25 cellular contexts compared by ENCODE assay signal in the genomic region with DNA sequence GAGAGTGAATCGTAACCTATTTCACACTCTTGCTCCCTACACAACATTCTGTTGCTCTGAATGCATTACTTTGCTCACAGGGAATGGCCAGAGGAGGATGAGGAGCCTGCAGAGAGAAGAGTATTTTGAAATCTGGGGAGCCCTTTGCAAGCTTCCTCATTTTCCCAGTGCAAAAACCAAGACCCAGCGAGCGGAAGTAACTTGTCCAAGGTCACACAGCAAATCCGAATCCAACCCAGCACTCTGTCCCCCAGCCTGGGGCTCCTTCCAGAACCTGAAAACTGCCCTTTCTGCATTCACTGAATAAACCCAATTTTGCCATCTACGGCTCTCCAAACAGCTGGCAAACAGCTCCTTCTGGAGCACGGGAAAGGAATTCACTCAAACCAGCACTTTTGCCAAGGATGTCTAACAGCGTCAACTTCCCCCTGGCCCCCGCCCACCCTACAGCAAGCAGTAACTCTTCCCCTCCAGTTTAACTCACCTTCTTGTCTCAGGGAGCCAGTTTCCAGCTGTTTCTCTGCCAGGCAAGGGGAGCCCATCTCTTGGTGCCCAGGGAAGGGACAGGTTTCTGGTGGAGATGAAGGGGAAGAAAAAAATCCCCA. TPM values are rescaled to one million over a fixed set of nuclear protein-coding genes. Genes with fewer than 3 reads are reported as not detected.
DNase-seq lines count a peak whose midpoint lies in the region; ATAC-seq and TF ChIP-seq lines count a peak whose summit lies in the region.
"Had no signal": no experiment of that assay in that cellular context is flagged by ENCODE, and none has a peak within 500 bp of the region (broad histone marks: within the 10 kb centered on the region; RNA-seq: fewer than 3 reads in every experiment).

No MANE protein-coding gene starts in this region.

- DNase-seq in CD1c-positive myeloid dendritic cell (ENCODE audit: extremely low spot score) = peak; percentile 55
- peak; percentile 7 for DNase-seq in NCI-H69 (lab: John Stamatoyannopoulos, UW)
- no peak for DNase-seq in WERI-Rb-1
- DNase-seq in myocyte (ENCODE audit: low read depth) = peak; percentile 20
- no peak for DNase-seq in cerebellar cortex (ENCODE audit: low spot score)
- DNase-seq in right lobe of liver = no peak
- DNase-seq: activated CD4-positive, alpha-beta T cell treated with anti-CD3 and anti-CD28 coated beads for 36 hours; activated naive CD8-positive, alpha-beta T cell treated with anti-CD3 and anti-CD28 coated beads, Interleukin-2, amount 50 U/mL, for 24 hours; GDM1; glutamatergic neuron; left ventricle myocardium superior; NCI-H1694 treated with DMSO at 0.1 percent for 48 hours; NCI-H2227 treated with DMSO at 0.1 percent for 48 hours; ovary; SHP77; sigmoid colon; stimulated activated naive CD8-positive, alpha-beta T cell treated with anti-CD3 and anti-CD28 coated beads, Interleukin-15, amount 100 ng/mL, for 72 hours; T-helper 9 cell had no signal

- intact Hi-C loops in right lobe of liver (cut with DNase I) = no loop called here

- ATAC-seq in GM21786 (IDR thresholded peaks at IDR 0.05; ENCODE audit: unreplicated experiment) (no peak), right lobe of liver (no peak)
- ATAC-seq: activated CD4-positive, alpha-beta T cell treated with anti-CD3 and anti-CD28 coated beads for 36 hours; activated naive CD8-positive, alpha-beta T cell treated with anti-CD3 and anti-CD28 coated beads, Interleukin-2, amount 50 U/mL, for 24 hours; esophagus mucosa; GM12878; left ventricle myocardium superior; stimulated activated naive CD8-positive, alpha-beta T cell treated with anti-CD3 and anti-CD28 coated beads, Interleukin-15, amount 100 ng/mL, for 72 hours had no signal

- H3K27ac ChIP-seq in WERI-Rb-1 = peak overlapping the region; percentile 28; the same call in 1 of the 2 replicates
- H3K27ac ChIP-seq in right lobe of liver = no peak overlapping the region
- H3K27ac ChIP-seq: ovary, sigmoid colon had no signal

- H3K4me1 ChIP-seq in right lobe of liver = no peaks in the 10 kb centered on the region

- peak overlapping the region; percentile 39 for H3K4me3 ChIP-seq in WERI-Rb-1 (ENCODE audit: low read depth, low read length)
- H3K4me3 ChIP-seq in right lobe of liver = no peak overlapping the region
- H3K4me3 ChIP-seq: GM12878, ovary, sigmoid colon had no signal

- 15% methylated on average over 7 of the region's 8 CpGs for WGBS in right lobe of liver (ENCODE audit: insufficient coverage, low coverage, low lambda C conversion rate, missing lambda C conversion rate)

- TF ChIP-seq CTCF in WERI-Rb-1 (IDR thresholded peaks at IDR 0.05; ENCODE audit: low read depth, low read length) = no peak
- TF ChIP-seq CTCF in right lobe of liver (IDR thresholded peaks at IDR 0.05) = no peak

- H3K9me3 ChIP-seq in WERI-Rb-1 (ENCODE audit: severe bottlenecking) = no peaks in the 10 kb centered on the region
- no peaks in the 10 kb centered on the region for H3K9me3 ChIP-seq in right lobe of liver
- H3K9me3 ChIP-seq: ovary had no signal

- H3K36me3 ChIP-seq in WERI-Rb-1 (peaks cover 4% of the 10 kb centered on the region; the same call in 1 of the 2 replicates), right lobe of liver (no peaks in the 10 kb centered on the region)
- H3K36me3 ChIP-seq: ovary, sigmoid colon had no signal

- TF ChIP-seq POLR2A in right lobe of liver (IDR thresholded peaks at IDR 0.05) = no peak

- H3K27me3 ChIP-seq in WERI-Rb-1 (ENCODE audit: insufficient read depth, low read depth, severe bottlenecking) (no peaks in the 10 kb centered on the region), right lobe of liver (no peaks in the 10 kb centered on the region)
- H3K27me3 ChIP-seq: ovary had no signal

RNA-seq across cellular contexts. Expression of gene KCNG4, which starts 0.5 kb away (rescaled TPM):
- total RNA-seq in myocyte (0.05 TPM in 2 replicates), right lobe of liver (not detected)
- polyA plus RNA-seq in myocyte (2012) = not detected
- total RNA-seq: activated CD4-positive, alpha-beta T cell treated with anti-CD3 and anti-CD28 coated beads for 36 hours; activated T-helper 2 cell treated with anti-CD3 and anti-CD28 coated beads, Interferon-gamma antibody, Interleukin-2, Interleukin-4, amounts not matched to agents 10 μg/mL and 5 μg/mL and 100 μg/mL, durations not matched to agents 14 hours and 24 hours and 36 hours; bronchial epithelial cell; esophagus mucosa; GM12878; HT1080; left ventricle myocardium superior; ovary; sigmoid colon; ureter had no signal
- polyA plus RNA-seq: GM12878, ovary, sigmoid colon had no signal

RNA-seq across cellular contexts. Expression of gene ADAD2, which starts 48.3 kb away (rescaled TPM):
- total RNA-seq in myocyte (not detected in 2 replicates), right lobe of liver (1 to 10 TPM in 1 of 6 experiments, under 1 TPM in 1, not detected in 4; 0.87 to 1.0 TPM)
- not detected for polyA plus RNA-seq in myocyte (2012)
- total RNA-seq: activated T-helper 2 cell treated with anti-CD3 and anti-CD28 coated beads, Interferon-gamma antibody, Interleukin-2, Interleukin-4, amounts not matched to agents 10 μg/mL and 5 μg/mL and 100 μg/mL, durations not matched to agents 14 hours and 24 hours and 36 hours; bronchial epithelial cell; HT1080; left ventricle myocardium superior had no signal

RNA-seq across cellular contexts. Expression of gene TAF1C, which starts 52.4 kb away (rescaled TPM):
- total RNA-seq in myocyte (17.5 and 23.6 TPM in 2 replicates), right lobe of liver (10 to 100 TPM; 11.0 to 28.3 (median 19.3) TPM)
- 18.8 TPM for polyA plus RNA-seq in myocyte (2012)

RNA-seq across cellular contexts. Expression of gene WFDC1, which starts 55.4 kb away (rescaled TPM):
- total RNA-seq in myocyte = 0.43 TPM in 1 of 2 replicates, not detected in the other
- 0.11 TPM for polyA plus RNA-seq in myocyte (2012)
- total RNA-seq in right lobe of liver = 1 to 10 TPM in 4 of 6 experiments, under 1 TPM in 2; 0.64 to 5.0 (median 2.3) TPM
- total RNA-seq: activated CD4-positive, alpha-beta T cell treated with anti-CD3 and anti-CD28 coated beads for 36 hours; activated T-helper 2 cell treated with anti-CD3 and anti-CD28 coated beads, Interferon-gamma antibody, Interleukin-2, Interleukin-4, amounts not matched to agents 10 μg/mL and 5 μg/mL and 100 μg/mL, durations not matched to agents 14 hours and 24 hours and 36 hours; bronchial epithelial cell; GM12878 had no signal
- polyA plus RNA-seq: GM12878 had no signal

Comparison
In these comparisons a context has a peak if more than half of its experiments do, and no peak if none do; other contexts are left out.
1. DNase-seq: peak in CD1c-positive myeloid dendritic cell (single experiment), NCI-H69 (single experiment) and myocyte (single experiment); none in WERI-Rb-1 (single experiment), cerebellar cortex (single experiment) and right lobe of liver (0 of 3).